In the genomic region with DNA sequence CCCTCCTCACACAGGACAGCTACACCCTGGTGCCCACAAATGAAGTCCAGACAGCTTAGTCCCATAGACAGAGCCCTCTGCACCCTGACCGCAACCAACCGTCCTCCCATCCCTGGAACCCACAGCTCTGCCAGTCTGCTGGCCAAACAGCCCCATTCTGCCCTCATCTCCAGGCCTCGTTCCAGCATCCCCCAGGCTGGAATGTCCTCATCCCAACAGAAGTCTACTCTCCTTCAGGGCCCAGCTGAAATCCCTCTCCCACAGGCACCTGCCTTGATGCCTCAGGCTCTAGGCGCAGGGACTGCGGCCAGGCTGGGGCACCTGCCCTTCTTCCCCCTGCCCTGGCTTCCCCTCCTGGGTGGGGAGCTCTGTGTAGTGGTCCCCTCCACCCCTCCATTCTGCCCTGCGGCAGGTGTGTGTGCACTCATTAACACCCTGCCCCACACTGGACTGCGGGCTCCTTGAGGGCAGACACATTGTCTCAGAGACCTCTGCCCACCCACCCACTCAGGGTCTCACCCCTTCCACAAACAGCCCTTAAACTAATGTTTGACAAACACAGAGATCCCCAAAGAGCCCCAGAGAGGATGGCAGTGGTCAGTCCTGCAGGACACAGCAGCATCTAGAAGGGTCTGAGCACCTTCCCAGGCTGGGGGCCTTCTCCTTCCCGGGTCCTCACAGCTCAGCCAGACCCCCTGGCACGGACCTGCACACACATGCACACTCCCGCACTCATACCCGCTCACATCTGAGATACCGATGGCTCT, we compare ENCODE assay signal across 13 cellular contexts. TPM values are rescaled to one million over a fixed set of nuclear protein-coding genes. Genes with fewer than 3 reads are reported as not detected.
A peak's percentile ranks its signal among the peaks of the same experiment; 100 is the strongest.
DNase-seq lines count a peak whose midpoint lies in the region; ATAC-seq and TF ChIP-seq lines count a peak whose summit lies in the region.
"Had no signal": no experiment of that assay in that cellular context is flagged by ENCODE, and none has a peak within 500 bp of the region (broad histone marks: within the 10 kb centered on the region; RNA-seq: fewer than 3 reads in every experiment).

No MANE protein-coding gene starts in this region.

- DNase-seq in T-helper 2 cell treated with Interferon-gamma antibody and Interleukin-4, amounts not matched to agents 5 μg/mL and 100 μg/mL, for 36 hours (ENCODE audit: low spot score) = no peak
- DNase-seq in T-helper 2 cell (no peak), Caco-2 (no peak), cerebellum (ENCODE audit: low spot score) (peak; percentile 70), SKM-1 treated with dmso at 0.1 percent for 144 hours (lab: John Stamatoyannopoulos, UW; ENCODE audit: unreplicated experiment) (no peak)
- DNase-seq: anterior cingulate cortex, foreskin melanocyte, testis had no signal

- POLR2A ChIA-PET in Caco-2 (lab: Charles Lee) = no interaction called here

- TF ChIP-seq CTCF in Caco-2 (IDR thresholded peaks at IDR 0.05; ENCODE audit: insufficient read depth in 1 of 2, low read depth in 1 of 2, low read length in 1 of 2, severe bottlenecking in 1 of 2, unreplicated experiment in 1 of 2) = no peak
- TF ChIP-seq CTCF in nephron (IDR thresholded peaks at IDR 0.05; ENCODE audit: unreplicated experiment in 3 of 3) = no peak

- peaks cover 13% of the 10 kb centered on the region for H3K27me3 ChIP-seq in Caco-2 (replicated peaks; ENCODE audit: control insufficient read depth, insufficient read depth, low read length)
- H3K27me3 ChIP-seq: testis had no signal

- H3K4me3 Mint-ChIP-seq in T-helper 2 cell treated with Interferon-gamma antibody and Interleukin-4, amounts not matched to agents 5 μg/mL and 100 μg/mL, for 36 hours = peak overlapping the region; percentile 26
- H3K4me3 Mint-ChIP-seq in Caco-2 (ENCODE audit: unreplicated experiment) (peak overlapping the region; percentile 56), nephron (peak overlapping the region; percentile 55 to 67 (median 62))

- intact Hi-C loops in Caco-2 (cut with micrococcal nuclease; ENCODE audit: unreplicated experiment) = loop anchor here (10.0 kb wide), 1 partner anchor 204 kb away; no protein-coding TSS in a partner anchor

- CTCF ChIA-PET in Caco-2 (lab: Charles Lee) = interaction anchor here (0.7 to 4.9 kb wide), 5 partner anchors 8 to 123 kb away, joined by 3 to 43 read pairs (median 5); a partner anchor contains a TSS

- H3K27ac Mint-ChIP-seq in T-helper 2 cell treated with Interferon-gamma antibody and Interleukin-4, amounts not matched to agents 5 μg/mL and 100 μg/mL, for 36 hours = no peak overlapping the region
- no peak overlapping the region for H3K27ac Mint-ChIP-seq in Caco-2 (ENCODE audit: unreplicated experiment)
- H3K27ac Mint-ChIP-seq in nephron = no peak overlapping the region

- peaks cover 32% of the 10 kb centered on the region for H3K4me1 ChIP-seq in Caco-2

- no peaks in the 10 kb centered on the region for H3K9me3 ChIP-seq in Caco-2
- H3K9me3 ChIP-seq: testis had no signal

- peaks cover 3% of the 10 kb centered on the region; the same call in 1 of the 2 replicates for H3K36me3 ChIP-seq in Caco-2 (ENCODE audit: control insufficient read depth, insufficient read depth, low read length)

- H3K4me1 Mint-ChIP-seq in T-helper 2 cell treated with Interferon-gamma antibody and Interleukin-4, amounts not matched to agents 5 μg/mL and 100 μg/mL, for 36 hours (ENCODE audit: low read depth) = peaks cover 4% of the 10 kb centered on the region
- H3K4me1 Mint-ChIP-seq in Caco-2 (ENCODE audit: low read depth, unreplicated experiment) (peaks cover 8% of the 10 kb centered on the region), nephron (no peaks in the 10 kb centered on the region)

- no peaks in the 10 kb centered on the region for H3K9me3 Mint-ChIP-seq in T-helper 2 cell treated with Interferon-gamma antibody and Interleukin-4, amounts not matched to agents 5 μg/mL and 100 μg/mL, for 36 hours
- H3K9me3 Mint-ChIP-seq in Caco-2 (ENCODE audit: unreplicated experiment) (no peaks in the 10 kb centered on the region), nephron (no peaks in the 10 kb centered on the region)

- peaks cover 6% of the 10 kb centered on the region for H3K36me3 Mint-ChIP-seq in T-helper 2 cell treated with Interferon-gamma antibody and Interleukin-4, amounts not matched to agents 5 μg/mL and 100 μg/mL, for 36 hours (ENCODE audit: low read depth)
- H3K36me3 Mint-ChIP-seq in Caco-2 (ENCODE audit: insufficient read depth, unreplicated experiment) = peaks cover 19% of the 10 kb centered on the region
- no peaks in the 10 kb centered on the region for H3K36me3 Mint-ChIP-seq in nephron (ENCODE audit: low read depth)

- no peak for ATAC-seq in HG03432 (IDR thresholded peaks at IDR 0.05; ENCODE audit: unreplicated experiment)
- no peak for ATAC-seq in GM18498 (IDR thresholded peaks at IDR 0.05; ENCODE audit: unreplicated experiment)
- ATAC-seq: Panc1 had no signal

- H3K4me3 ChIP-seq in Caco-2 (ENCODE audit: low read depth, low read length) = no peak overlapping the region; the same call in 1 of the 2 replicates

- no TSS peak for BruUV-seq in Caco-2 (replicated peaks; lab: Mats Ljungman, UMichigan)

- peaks cover 63% of the 10 kb centered on the region for H3K27me3 Mint-ChIP-seq in T-helper 2 cell treated with Interferon-gamma antibody and Interleukin-4, amounts not matched to agents 5 μg/mL and 100 μg/mL, for 36 hours (ENCODE audit: low read depth)
- H3K27me3 Mint-ChIP-seq in Caco-2 (ENCODE audit: insufficient read depth, unreplicated experiment) (peaks cover 33% of the 10 kb centered on the region), nephron (ENCODE audit: low read depth) (peaks cover 95% of the 10 kb centered on the region)

RNA-seq across cellular contexts. Expression of a gene that starts 0.8 kb away (rescaled TPM):
- total RNA-seq in Caco-2 (2022) = 4.8 and 5.2 TPM in 2 replicates
- total RNA-seq in cerebellum = 8.1 TPM

RNA-seq across cellular contexts. Expression of a gene that starts 13.9 kb away (rescaled TPM):
- 19.0 and 20.6 TPM in 2 replicates for total RNA-seq in Caco-2 (2022)
- 2.3 TPM for total RNA-seq in cerebellum

RNA-seq across cellular contexts. Expression of a gene that starts 34.6 kb away (rescaled TPM):
- 2.6 and 3.1 TPM in 2 replicates for total RNA-seq in Caco-2 (2022)
- total RNA-seq in cerebellum = 2.7 TPM
- total RNA-seq: smooth muscle cell had no signal
